ENCODE assay signal across 29 cellular contexts in genomic region chr7:30155481-30155880, GRCh38. TPM values are rescaled to one million over a fixed set of nuclear protein-coding genes. Genes with fewer than 3 reads are reported as not detected.
A peak's percentile ranks its signal among the peaks of the same experiment; 100 is the strongest.
DNase-seq lines count a peak whose midpoint lies in the region; ATAC-seq, FAIRE-seq and TF ChIP-seq lines count a peak whose summit lies in the region.
"Had no signal": no experiment of that assay in that cellular context is flagged by ENCODE, and none has a peak within 500 bp of the region (broad histone marks: within the 10 kb centered on the region; RNA-seq: fewer than 3 reads in every experiment).

No MANE protein-coding gene starts in this region.

- H3K23me2 ChIP-seq in H1 (ENCODE audit: low read depth, low read length), result no peaks in the 10 kb centered on the region

- POLR2A ChIA-PET in H1 (lab: Charles Lee; ENCODE audit: partially characterized antibody), result interaction anchor here (1.4 kb wide), 1 partner anchor 12 kb away, joined by 3 read pairs; no protein-coding TSS in a partner anchor

- ATAC-seq in GM23338, result peak; percentile 22; the same call in 1 of the 3 replicates
- ATAC-seq in GM21723 (IDR thresholded peaks at IDR 0.05; ENCODE audit: unreplicated experiment), result no peak
- ATAC-seq: activated T-helper 17 cell treated with anti-CD3 and anti-CD28 coated beads, Interleukin-2, amount 50 U/mL, for 72 hours; esophagus mucosa; foreskin keratinocyte; left cardiac atrium; T-cell had no signal

- H3K9me3 ChIP-seq in BLaER1 (no peaks in the 10 kb centered on the region), H1 (ENCODE audit: insufficient read depth in 2 of 2, low read depth in 1 of 2, low read length in 1 of 2) (no peaks in the 10 kb centered on the region), small intestine (ENCODE audit: control insufficient read depth, low read depth) (no peaks in the 10 kb centered on the region)
- H3K9me3 ChIP-seq: SJSA1, tibial artery had no signal

- no peaks in the 10 kb centered on the region for H3K9me2 ChIP-seq in GM23338 (ENCODE audit: insufficient read depth)

- no peak for TF ChIP-seq CTCF in GM23338 (conservative IDR thresholded peaks at IDR 0.05; ENCODE audit: low read depth in 2 of 2)
- no peak for TF ChIP-seq CTCF in H1 (IDR thresholded peaks at IDR 0.05; ENCODE audit: control extremely low read depth in 1 of 3, insufficient read depth in 1 of 3, low read depth in 1 of 3, low read length in 3 of 3)

- H4K91ac ChIP-seq in H1 (replicated peaks; ENCODE audit: insufficient read length, low read length), result no peak overlapping the region

- no peak overlapping the region for H3K27ac Mint-ChIP-seq in GM23338
- H3K27ac Mint-ChIP-seq: activated CD4-positive, alpha-beta memory T cell treated with anti-CD3 and anti-CD28 coated beads, Interleukin-2, amount 10 ng/mL, durations not matched to agents 7 days and 5 days; activated naive CD4-positive, alpha-beta T cell treated with anti-CD3 and anti-CD28 coated beads, Interleukin-2, amount 50 U/mL, for 24 hours; activated T-helper 17 cell treated with anti-CD3 and anti-CD28 coated beads, Interleukin-2, amount 50 U/mL, for 72 hours; stimulated activated naive CD8-positive, alpha-beta T cell treated with anti-CD3 and anti-CD28 coated beads, Interleukin-15, Interleukin-2, amounts not matched to agents 100 ng/mL and 50 ng/mL, for 24 hours had no signal

- FAIRE-seq in H1 (lab: Jason Lieb, UNC) (no peak), small intestine (lab: Jason Lieb, UNC) (no peak)
- FAIRE-seq: GM12892 had no signal

- peak overlapping the region; percentile 82 for H3K27ac ChIP-seq in BLaER1
- no peak overlapping the region; the same call in 1 of the 2 replicates for H3K27ac ChIP-seq in GM23338 (ENCODE audit: low read depth)
- H3K27ac ChIP-seq in H1 (ENCODE audit: low read depth, low read length), result no peak overlapping the region
- no peak overlapping the region for H3K27ac ChIP-seq in small intestine (ENCODE audit: low read depth in 1 of 2, low read length in 1 of 2)
- H3K27ac ChIP-seq: C4-2B, cardiac muscle cell, coronary artery, foreskin keratinocyte, KMS-11, SJSA1, tibial artery had no signal

- H3K36me3 Mint-ChIP-seq in GM23338 (ENCODE audit: low read depth), result no peaks in the 10 kb centered on the region

- peak overlapping the region; percentile 63 for H3K9ac ChIP-seq in BLaER1
- H3K9ac ChIP-seq in H1 (replicated peaks in 1 of 4; ENCODE audit: extremely low read depth in 1 of 4, low read depth in 3 of 4, low read length in 3 of 4), result no peak overlapping the region; a peak in 1 of 7 replicates
- H3K9ac ChIP-seq: KMS-11 had no signal

- CTCF ChIA-PET in H1 (lab: Charles Lee; ENCODE audit: partially characterized antibody), result interaction anchor here (0.9 to 1.5 kb wide), 6 partner anchors 8 to 123 kb away, joined by 3 to 5 read pairs (median 4); no protein-coding TSS in a partner anchor

- H3F3A ChIP-seq in GM23338 (replicated peaks; ENCODE audit: low read depth), result no peaks in the 10 kb centered on the region

- H2BK5ac ChIP-seq in H1 (ENCODE audit: low read depth, low read length), result no peak overlapping the region

- no peak for TF ChIP-seq POLR2A in H1 (IDR thresholded peaks at IDR 0.05; ENCODE audit: control extremely low read depth in 1 of 2, low read depth in 2 of 2, low read length in 2 of 2)

- no peaks in the 10 kb centered on the region for H3K79me2 ChIP-seq in GM23338 (replicated peaks; ENCODE audit: insufficient read depth)
- no peaks in the 10 kb centered on the region for H3K79me2 ChIP-seq in H1 (ENCODE audit: control insufficient read depth in 1 of 2, insufficient read depth in 2 of 2, low read length in 2 of 2)

- no peak overlapping the region for H2AK5ac ChIP-seq in H1 (ENCODE audit: low read depth, low read length)

- no peak for TF ChIP-seq EP300 in H1 (IDR thresholded peaks at IDR 0.05; ENCODE audit: borderline replicate concordance in 1 of 2, low read depth in 2 of 2, low read length in 2 of 2)

- H3K18ac ChIP-seq in H1 (ENCODE audit: extremely low read depth, low read length), result no peak overlapping the region

- no peak overlapping the region for H2BK20ac ChIP-seq in H1 (ENCODE audit: low read length)

- H2BK120ac ChIP-seq in H1 (replicated peaks; ENCODE audit: low read depth, low read length), result no peak overlapping the region

- H3K36me3 ChIP-seq in BLaER1 (no peaks in the 10 kb centered on the region), GM23338 (ENCODE audit: insufficient read depth) (no peaks in the 10 kb centered on the region), H1 (ENCODE audit: control insufficient read depth in 2 of 4, insufficient read depth in 4 of 4, low read length in 3 of 4) (no peaks in the 10 kb centered on the region), small intestine (ENCODE audit: control insufficient read depth in 2 of 2, insufficient read depth in 2 of 2, low read length in 2 of 2) (no peaks in the 10 kb centered on the region)
- H3K36me3 ChIP-seq: cardiac muscle cell had no signal

- H3K23ac ChIP-seq in H1 (ENCODE audit: insufficient read length), result no peak overlapping the region

- no peak overlapping the region for H4K8ac ChIP-seq in H1 (ENCODE audit: extremely low read depth, insufficient read depth, low read length)

- peak overlapping the region; percentile 90 for H3K4me2 ChIP-seq in BLaER1
- no peak overlapping the region for H3K4me2 ChIP-seq in GM23338
- H3K4me2 ChIP-seq in H1 (ENCODE audit: insufficient read depth in 1 of 2, low read depth in 2 of 2, low read length in 2 of 2), result no peak overlapping the region
- H3K4me2 ChIP-seq: KMS-11 had no signal

- no peak overlapping the region for H3K56ac ChIP-seq in H1 (replicated peaks; ENCODE audit: insufficient read length, low read depth, low read length)

- H2BK12ac ChIP-seq in H1 (ENCODE audit: low read depth, low read length), result no peak overlapping the region

- H3K14ac ChIP-seq in H1 (ENCODE audit: insufficient read length), result no peak overlapping the region

- no peak overlapping the region for H3K4me3 Mint-ChIP-seq in GM23338
- H3K4me3 Mint-ChIP-seq: activated CD4-positive, alpha-beta memory T cell treated with anti-CD3 and anti-CD28 coated beads, Interleukin-2, amount 10 ng/mL, durations not matched to agents 7 days and 5 days; activated naive CD4-positive, alpha-beta T cell treated with anti-CD3 and anti-CD28 coated beads, Interleukin-2, amount 50 U/mL, for 24 hours; activated T-helper 17 cell treated with anti-CD3 and anti-CD28 coated beads, Interleukin-2, amount 50 U/mL, for 72 hours; stimulated activated naive CD8-positive, alpha-beta T cell treated with anti-CD3 and anti-CD28 coated beads, Interleukin-15, Interleukin-2, amounts not matched to agents 100 ng/mL and 50 ng/mL, for 24 hours had no signal

- 0 out of 2 replicates have a peak overlapping the region, but pooled peaks have one; percentile 61 for H2BK15ac ChIP-seq in H1 (ENCODE audit: low read length)

- H3K79me1 ChIP-seq in H1 (ENCODE audit: low read depth, low read length), result no peaks in the 10 kb centered on the region

- H3K4me1 ChIP-seq in BLaER1, result peaks cover 100% of the 10 kb centered on the region
- H3K4me1 ChIP-seq in GM23338 (ENCODE audit: insufficient read depth), result peaks cover 17% of the 10 kb centered on the region
- peaks cover 3 to 7% (median 4%) of the 10 kb centered on the region in 4 experiments; a peak in 6 of 7 replicates for H3K4me1 ChIP-seq in H1 (replicated peaks in 1 of 4; ENCODE audit: control insufficient read depth in 3 of 4, insufficient read depth in 4 of 4, low read length in 3 of 4)
- no peaks in the 10 kb centered on the region for H3K4me1 ChIP-seq in small intestine (ENCODE audit: control insufficient read depth in 2 of 2, insufficient read depth in 1 of 2, low read depth in 1 of 2, low read length in 1 of 2)
- H3K4me1 ChIP-seq: foreskin keratinocyte, SJSA1, tibial artery had no signal

- H4K20me1 ChIP-seq in BLaER1, result no peaks in the 10 kb centered on the region
- peaks cover under 1% of the 10 kb centered on the region; the same call in 1 of the 2 replicates for H4K20me1 ChIP-seq in GM23338 (replicated peaks; ENCODE audit: insufficient read depth)
- no peaks in the 10 kb centered on the region for H4K20me1 ChIP-seq in H1 (replicated peaks in 1 of 2; ENCODE audit: control insufficient read depth in 1 of 2, insufficient read depth in 2 of 2, low read length in 2 of 2)

- H3K4ac ChIP-seq in H1 (replicated peaks; ENCODE audit: insufficient read length, low read depth, low read length), result no peak overlapping the region

- peak overlapping the region; percentile 12; the same call in 1 of the 2 replicates for H3K4me3 ChIP-seq in BLaER1
- H3K4me3 ChIP-seq in GM23338, result no peak overlapping the region
- H3K4me3 ChIP-seq in H1 (ENCODE audit: extremely low read depth in 1 of 4, insufficient read depth in 2 of 4, low read depth in 3 of 4, low read length in 4 of 4), result no peak overlapping the region
- no peak overlapping the region for H3K4me3 ChIP-seq in small intestine (ENCODE audit: low read depth in 1 of 2, low read length in 2 of 2)
- H3K4me3 ChIP-seq: cardiac muscle cell, coronary artery, SJSA1, tibial artery had no signal

- H3K27me3 ChIP-seq in BLaER1, result no peaks in the 10 kb centered on the region
- H3K27me3 ChIP-seq in GM23338 (ENCODE audit: insufficient read depth), result no peaks in the 10 kb centered on the region
- no peaks in the 10 kb centered on the region for H3K27me3 ChIP-seq in H1 (replicated peaks in 1 of 4; ENCODE audit: control insufficient read depth in 3 of 4, extremely low read depth in 1 of 4, insufficient read depth in 3 of 4, low read length in 3 of 4)
- no peaks in the 10 kb centered on the region for H3K27me3 ChIP-seq in small intestine (ENCODE audit: control insufficient read depth in 2 of 2, insufficient read depth in 2 of 2, low read length in 2 of 2)
- H3K27me3 ChIP-seq: cardiac muscle cell, foreskin keratinocyte, SJSA1, tibial artery had no signal

- no peak overlapping the region for H4K5ac ChIP-seq in H1 (ENCODE audit: insufficient read length, low read depth, low read length)

- no peaks in the 10 kb centered on the region for H3K9me3 Mint-ChIP-seq in GM23338
- H3K9me3 Mint-ChIP-seq: activated CD4-positive, alpha-beta memory T cell treated with anti-CD3 and anti-CD28 coated beads, Interleukin-2, amount 10 ng/mL, durations not matched to agents 7 days and 5 days; activated naive CD4-positive, alpha-beta T cell treated with anti-CD3 and anti-CD28 coated beads, Interleukin-2, amount 50 U/mL, for 24 hours; activated T-helper 17 cell treated with anti-CD3 and anti-CD28 coated beads, Interleukin-2, amount 50 U/mL, for 72 hours; stimulated activated naive CD8-positive, alpha-beta T cell treated with anti-CD3 and anti-CD28 coated beads, Interleukin-15, Interleukin-2, amounts not matched to agents 100 ng/mL and 50 ng/mL, for 24 hours; T-cell had no signal

- no peak for DNase-seq in GM23338 (ENCODE audit: low spot score)
- no peak for DNase-seq in H1 (ENCODE audit: low read depth in 1 of 2, low spot score in 2 of 2)
- peak; percentile 79 for DNase-seq in pons (ENCODE audit: low spot score)
- no peak for DNase-seq in T-helper 2 cell
- no peak for DNase-seq in small intestine
- DNase-seq: activated CD4-positive, alpha-beta memory T cell treated with anti-CD3 and anti-CD28 coated beads, Interleukin-2, amount 10 ng/mL, durations not matched to agents 7 days and 5 days; activated CD4-positive, CD25-positive, alpha-beta regulatory T cell; activated CD8-positive, alpha-beta memory T cell treated with anti-CD3 and anti-CD28 coated beads, Interleukin-2, amount 50 U/mL, for 48 hours; aorta; foreskin keratinocyte; left cardiac atrium; mesendoderm; NCI-H146; NCI-H2227 treated with DMSO at 0.1 percent for 48 hours; occipital lobe; T-cell; tibial artery had no signal

- H2AFZ ChIP-seq in GM23338 (no peak overlapping the region), H1 (ENCODE audit: low read length) (no peak overlapping the region)

- H3K4me1 Mint-ChIP-seq in GM23338, result peaks cover 37% of the 10 kb centered on the region
- H3K4me1 Mint-ChIP-seq: activated T-helper 17 cell treated with anti-CD3 and anti-CD28 coated beads, Interleukin-2, amount 50 U/mL, for 72 hours had no signal

- H3K27me3 Mint-ChIP-seq in GM23338 (ENCODE audit: insufficient read depth, low read depth, poor library complexity), result no peaks in the 10 kb centered on the region
- H3K27me3 Mint-ChIP-seq: activated CD4-positive, alpha-beta memory T cell treated with anti-CD3 and anti-CD28 coated beads, Interleukin-2, amount 10 ng/mL, durations not matched to agents 7 days and 5 days; activated naive CD4-positive, alpha-beta T cell treated with anti-CD3 and anti-CD28 coated beads, Interleukin-2, amount 50 U/mL, for 24 hours; activated T-helper 17 cell treated with anti-CD3 and anti-CD28 coated beads, Interleukin-2, amount 50 U/mL, for 72 hours; stimulated activated naive CD8-positive, alpha-beta T cell treated with anti-CD3 and anti-CD28 coated beads, Interleukin-15, Interleukin-2, amounts not matched to agents 100 ng/mL and 50 ng/mL, for 24 hours; T-cell had no signal

- 89% methylated on average over 8 of the region's 8 CpGs; no CpG with 5 or more reads in 1 of the 2 experiments for WGBS in H1 (ENCODE audit: extremely low coverage in 1 of 2, insufficient coverage in 1 of 2, insufficient read length in 1 of 2, insufficient replicate concordance in 2 of 2, low coverage in 1 of 2, low lambda C conversion rate in 2 of 2, missing lambda C conversion rate in 1 of 2), 2 experiments
- WGBS in small intestine, 3 donors, result 84 to 88% (median 88%) methylated on average over 8 of the region's 8 CpGs

- TF ChIP-seq RAD21 in H1 (IDR thresholded peaks at IDR 0.05 in 1 of 2, conservative IDR thresholded peaks at IDR 0.05 in 1 of 2; ENCODE audit: low read depth in 2 of 2, low read length in 2 of 2), result no peak

RNA-seq across cellular contexts. Expression of gene MTURN, which starts 20.7 kb away (rescaled TPM):
- 4.7 and 8.7 TPM in 2 replicates for total RNA-seq in GM23338 (2014; rRNA removed; shearing (Covaris generic))
- polyA plus RNA-seq in GM23338 (2016; fragmentation: Nextera tagmentation; extraction: Ambion mirVana) (3.0 and 3.1 TPM in 2 replicates), H1 (2011; rRNA removed) (2.2 and 2.6 TPM in 2 replicates), small intestine (10 to 100 TPM in 1 of 3 donors, 1 to 10 TPM in 2; 2.2 to 10.0 (median 4.1) TPM)
- 5.3 and 5.8 TPM in 2 replicates for total RNA-seq in H1 (2021; fragmentation: NEBNext Ultra II Directional; extraction: Animal tissue kit (Norgen Biotek cat#: 25700))
- polyA plus RNA-seq in H1 (2011; cell fraction: cytosol; rRNA removed), result 4.2 TPM
- 6.0 TPM for polyA plus RNA-seq in H1 (2011; cell fraction: nucleus; rRNA removed)
- polyA plus RNA-seq in H1 (2012, experiment 1 of 2), result 4.3 to 5.8 TPM (median 4.6 TPM) in 4 replicates
- 0.85 TPM for polyA plus RNA-seq in H1 (2012, experiment 2 of 2)
- polyA plus RNA-seq in H1 (2013, experiment 1 of 2), result 3.1 TPM
- polyA plus RNA-seq in H1 (2013, experiment 2 of 2), result 2.7 TPM
- 5.8 and 5.9 TPM in 2 replicates for polyA minus RNA-seq in H1 (2011; rRNA and poly(A)+ RNA removed)
- 3.5 TPM for polyA minus RNA-seq in H1 (2011; cell fraction: cytosol; rRNA and poly(A)+ RNA removed)
- 6.3 TPM for polyA minus RNA-seq in H1 (2011; cell fraction: nucleus; rRNA and poly(A)+ RNA removed)
